Comparison of ENCODE assay signal across 8 cellular contexts in the genomic region with DNA sequence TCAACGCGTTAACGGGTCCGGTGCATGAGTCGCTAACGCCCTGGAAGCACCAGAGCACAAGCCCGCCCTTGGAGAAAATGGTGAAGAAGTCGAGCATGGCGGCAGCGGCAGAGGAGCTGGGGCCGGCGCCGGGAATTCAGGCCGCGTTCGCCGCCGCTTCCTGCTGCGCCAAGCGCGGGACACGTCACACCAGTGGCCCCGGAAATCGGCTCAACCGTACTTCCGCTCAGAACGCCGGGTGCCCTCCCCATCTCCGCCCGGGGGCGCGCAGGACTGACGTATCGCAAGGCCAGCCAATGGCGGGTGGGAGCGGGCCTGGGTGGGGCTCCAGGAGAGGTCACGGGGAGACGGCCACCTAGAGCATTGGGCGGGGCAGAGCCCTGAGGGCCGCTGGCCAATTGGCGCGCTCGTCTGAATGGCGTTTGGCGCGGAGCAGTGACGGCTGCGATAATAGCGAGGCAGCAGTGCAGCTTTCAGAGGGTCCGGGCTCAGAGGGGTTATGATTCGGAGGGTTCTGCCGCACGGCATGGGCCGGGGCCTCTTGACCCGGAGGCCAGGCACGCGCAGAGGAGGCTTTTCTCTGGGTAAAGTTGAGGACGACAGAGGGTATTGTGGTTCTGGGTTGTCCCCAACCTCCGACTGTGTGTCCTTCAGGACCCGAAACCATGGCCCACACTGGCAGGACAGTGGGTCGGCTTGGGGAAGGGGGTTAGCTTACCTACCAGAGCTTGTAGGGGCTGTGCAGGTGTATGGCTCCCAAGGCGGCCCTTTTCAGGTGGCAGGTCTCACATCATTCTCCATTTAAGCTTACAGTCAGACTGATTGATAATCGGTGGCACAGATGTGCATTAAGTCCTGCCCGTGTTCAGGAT. TPM values are rescaled to one million over a fixed set of nuclear protein-coding genes. Genes with fewer than 3 reads are reported as not detected.
DNase-seq lines count a peak whose midpoint lies in the region; ATAC-seq and TF ChIP-seq lines count a peak whose summit lies in the region.

Gene FOXRED1 (plus strand): TSS at position 447 of the 872 bp plus-strand sequence. CDS start 53 bp downstream, at position 500.
A gene with protein sequence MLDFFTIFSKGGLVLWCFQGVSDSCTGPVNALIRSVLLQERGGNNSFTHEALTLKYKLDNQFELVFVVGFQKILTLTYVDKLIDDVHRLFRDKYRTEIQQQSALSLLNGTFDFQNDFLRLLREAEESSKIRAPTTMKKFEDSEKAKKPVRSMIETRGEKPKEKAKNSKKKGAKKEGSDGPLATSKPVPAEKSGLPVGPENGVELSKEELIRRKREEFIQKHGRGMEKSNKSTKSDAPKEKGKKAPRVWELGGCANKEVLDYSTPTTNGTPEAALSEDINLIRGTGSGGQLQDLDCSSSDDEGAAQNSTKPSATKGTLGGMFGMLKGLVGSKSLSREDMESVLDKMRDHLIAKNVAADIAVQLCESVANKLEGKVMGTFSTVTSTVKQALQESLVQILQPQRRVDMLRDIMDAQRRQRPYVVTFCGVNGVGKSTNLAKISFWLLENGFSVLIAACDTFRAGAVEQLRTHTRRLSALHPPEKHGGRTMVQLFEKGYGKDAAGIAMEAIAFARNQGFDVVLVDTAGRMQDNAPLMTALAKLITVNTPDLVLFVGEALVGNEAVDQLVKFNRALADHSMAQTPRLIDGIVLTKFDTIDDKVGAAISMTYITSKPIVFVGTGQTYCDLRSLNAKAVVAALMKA (minus strand): TSS at position 188 of the 872 bp plus-strand sequence. CDS start 91 bp downstream, at position 97.

- H3K36me3 ChIP-seq in GM06990 (ENCODE audit: control insufficient read depth, insufficient read depth, low read length) (peaks cover 37% of the 10 kb centered on the region), suprapubic skin (peaks cover 35% of the 10 kb centered on the region)

- peak within 1 kb of the TSS; percentile 90 for H3K27ac ChIP-seq in suprapubic skin

- H3K4me3 ChIP-seq in GM06990 (replicated peaks; ENCODE audit: low read depth, low read length) (peak within 1 kb of the TSS; percentile 94), suprapubic skin (peak within 1 kb of the TSS; percentile 69)

- peak within 1 kb of the TSS; percentile 97 for H3K27ac Mint-ChIP-seq in activated naive CD4-positive, alpha-beta T cell treated with anti-CD3 and anti-CD28 coated beads, Interleukin-2, amount 50 U/mL, for 24 hours

- peaks cover 48% of the 10 kb centered on the region for H3K4me1 Mint-ChIP-seq in activated naive CD4-positive, alpha-beta T cell treated with anti-CD3 and anti-CD28 coated beads, Interleukin-2, amount 50 U/mL, for 24 hours

- peaks cover 21% of the 10 kb centered on the region for H3K36me3 Mint-ChIP-seq in activated naive CD4-positive, alpha-beta T cell treated with anti-CD3 and anti-CD28 coated beads, Interleukin-2, amount 50 U/mL, for 24 hours

- no peaks in the 10 kb centered on the region for H3K9me3 Mint-ChIP-seq in activated naive CD4-positive, alpha-beta T cell treated with anti-CD3 and anti-CD28 coated beads, Interleukin-2, amount 50 U/mL, for 24 hours

- DNase-seq in GM06990 (ENCODE audit: extremely low read depth, insufficient read length) (peak; percentile 99), NCI-H1092 (lab: John Stamatoyannopoulos, UW) (peak; percentile 99), germinal center (ENCODE audit: low spot score) (peak; percentile 100), nucleus accumbens (lab: John Stamatoyannopoulos, UW) (peak; percentile 85 to 100 (median 98)), suprapubic skin (ENCODE audit: low spot score in 2 of 2) (peak; percentile 100)

- H3K27me3 ChIP-seq in GM06990 (replicated peaks; ENCODE audit: control insufficient read depth, insufficient read depth, low read length) (no peaks in the 10 kb centered on the region), suprapubic skin (no peaks in the 10 kb centered on the region)

- peak; percentile 62 for TF ChIP-seq EP300 in suprapubic skin (IDR thresholded peaks at IDR 0.05)

- TF ChIP-seq CTCF in GM06990 (IDR thresholded peaks at IDR 0.05; ENCODE audit: insufficient read depth, low read length, poor library complexity, severe bottlenecking) (no peak), suprapubic skin (IDR thresholded peaks at IDR 0.05) (no peak)

- peak; percentile 71 to 79 for TF ChIP-seq POLR2A in suprapubic skin (IDR thresholded peaks at IDR 0.05)

- H3K4me3 Mint-ChIP-seq in activated naive CD4-positive, alpha-beta T cell treated with anti-CD3 and anti-CD28 coated beads, Interleukin-2, amount 50 U/mL, for 24 hours, result peak within 1 kb of the TSS; percentile 98

- no peaks in the 10 kb centered on the region for H3K27me3 Mint-ChIP-seq in activated naive CD4-positive, alpha-beta T cell treated with anti-CD3 and anti-CD28 coated beads, Interleukin-2, amount 50 U/mL, for 24 hours

- ATAC-seq in HG02588 (IDR thresholded peaks at IDR 0.05; ENCODE audit: unreplicated experiment) (peak; percentile 99), SK-N-SH treated with all-trans-retinoic acid at 6 μM for 48 hours (peak; percentile 97)

- WGBS in suprapubic skin, result under 1% methylated on average over 34 of the region's 64 CpGs

- H3K4me1 ChIP-seq in suprapubic skin, result peaks cover 22% of the 10 kb centered on the region

- no peaks in the 10 kb centered on the region for H3K9me3 ChIP-seq in suprapubic skin

TF ChIP-seq in SK-N-SH treated with all-trans-retinoic acid at 6 μM for 48 hours, 23 proteins besides CTCF, POLR2A, EP300 and RAD21:
- TF ChIP-seq ZFP30 (CRISPR knock-in tag; IDR thresholded peaks at IDR 0.05) (no peak), TCF4 (CRISPR knock-in tag; IDR thresholded peaks at IDR 0.05; ENCODE audit: borderline replicate concordance) (no peak), CSDC2 (CRISPR knock-in tag; IDR thresholded peaks at IDR 0.05) (no peak), PPARA (CRISPR knock-in tag; IDR thresholded peaks at IDR 0.05; ENCODE audit: borderline replicate concordance) (no peak), RARB (CRISPR knock-in tag; IDR thresholded peaks at IDR 0.05) (no peak), BACH2 (CRISPR knock-in tag; IDR thresholded peaks at IDR 0.05; ENCODE audit: borderline replicate concordance) (no peak), ARNTL (CRISPR knock-in tag; IDR thresholded peaks at IDR 0.05; ENCODE audit: borderline replicate concordance, low read depth) (no peak), ESRRG (CRISPR knock-in tag; IDR thresholded peaks at IDR 0.05) (no peak)
- TF ChIP-seq, protein P1, sequence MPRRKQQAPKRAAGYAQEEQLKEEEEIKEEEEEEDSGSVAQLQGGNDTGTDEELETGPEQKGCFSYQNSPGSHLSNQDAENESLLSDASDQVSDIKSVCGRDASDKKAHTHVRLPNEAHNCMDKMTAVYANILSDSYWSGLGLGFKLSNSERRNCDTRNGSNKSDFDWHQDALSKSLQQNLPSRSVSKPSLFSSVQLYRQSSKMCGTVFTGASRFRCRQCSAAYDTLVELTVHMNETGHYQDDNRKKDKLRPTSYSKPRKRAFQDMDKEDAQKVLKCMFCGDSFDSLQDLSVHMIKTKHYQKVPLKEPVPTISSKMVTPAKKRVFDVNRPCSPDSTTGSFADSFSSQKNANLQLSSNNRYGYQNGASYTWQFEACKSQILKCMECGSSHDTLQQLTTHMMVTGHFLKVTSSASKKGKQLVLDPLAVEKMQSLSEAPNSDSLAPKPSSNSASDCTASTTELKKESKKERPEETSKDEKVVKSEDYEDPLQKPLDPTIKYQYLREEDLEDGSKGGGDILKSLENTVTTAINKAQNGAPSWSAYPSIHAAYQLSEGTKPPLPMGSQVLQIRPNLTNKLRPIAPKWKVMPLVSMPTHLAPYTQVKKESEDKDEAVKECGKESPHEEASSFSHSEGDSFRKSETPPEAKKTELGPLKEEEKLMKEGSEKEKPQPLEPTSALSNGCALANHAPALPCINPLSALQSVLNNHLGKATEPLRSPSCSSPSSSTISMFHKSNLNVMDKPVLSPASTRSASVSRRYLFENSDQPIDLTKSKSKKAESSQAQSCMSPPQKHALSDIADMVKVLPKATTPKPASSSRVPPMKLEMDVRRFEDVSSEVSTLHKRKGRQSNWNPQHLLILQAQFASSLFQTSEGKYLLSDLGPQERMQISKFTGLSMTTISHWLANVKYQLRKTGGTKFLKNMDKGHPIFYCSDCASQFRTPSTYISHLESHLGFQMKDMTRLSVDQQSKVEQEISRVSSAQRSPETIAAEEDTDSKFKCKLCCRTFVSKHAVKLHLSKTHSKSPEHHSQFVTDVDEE (CRISPR knock-in tag; IDR thresholded peaks at IDR 0.05), result no peak

RNA-seq across cellular contexts. Expression of gene FOXRED1, which starts in this region (rescaled TPM):
- total RNA-seq in suprapubic skin, result 10 to 100 TPM in 3 of 4 donors, 1 to 10 TPM in 1; 7.7 to 22.9 (median 18.9) TPM

RNA-seq across cellular contexts. Expression of the second gene that starts in this region (rescaled TPM):
- total RNA-seq in suprapubic skin, result 100 to 1,000 TPM in 1 of 4 donors, 10 to 100 TPM in 3; 84.9 to 108 (median 97.0) TPM

Comparison
In these comparisons a context has a peak if more than half of its experiments do, and no peak if none do; other contexts are left out.
1. Peak in every context shown above with its lines: DNase-seq, ATAC-seq, H3K4me3 ChIP-seq and H3K27ac ChIP-seq.